ENCODE assay signal across 8 cellular contexts in genomic region chr1:1616045-1616821, GRCh38. TPM values are rescaled to one million over a fixed set of nuclear protein-coding genes. Genes with fewer than 3 reads are reported as not detected.
DNase-seq lines count a peak whose midpoint lies in the region; ATAC-seq and TF ChIP-seq lines count a peak whose summit lies in the region.

No MANE protein-coding gene starts in this region.

- no peaks in the 10 kb centered on the region for H3K27me3 ChIP-seq in Caco-2 (replicated peaks; ENCODE audit: control insufficient read depth, insufficient read depth, low read length)
- H3K27me3 ChIP-seq in neuron (ENCODE audit: insufficient read depth, low read length) = no peaks in the 10 kb centered on the region

- intact Hi-C loops in Caco-2 (cut with micrococcal nuclease; ENCODE audit: unreplicated experiment) = no loop called here

- no peaks in the 10 kb centered on the region for H3K27me3 Mint-ChIP-seq in Caco-2 (ENCODE audit: insufficient read depth, unreplicated experiment)
- no peaks in the 10 kb centered on the region for H3K27me3 Mint-ChIP-seq in activated CD8-positive, alpha-beta T cell treated with anti-CD3 and anti-CD28 coated beads, Interleukin-2, amount 10 ng/mL, durations not matched to agents 7 days and 5 days (ENCODE audit: low read depth)

- POLR2A ChIA-PET in Caco-2 (lab: Charles Lee) = interaction anchor here (0.5 to 0.7 kb wide), 2 partner anchors 91 to 241 kb away, joined by 4 to 6 read pairs; no protein-coding TSS in a partner anchor
- POLR2A ChIA-PET in activated CD8-positive, alpha-beta T cell treated with anti-CD3 and anti-CD28 coated beads, Interleukin-2, amount 10 ng/mL, durations not matched to agents 7 days and 5 days (lab: Charles Lee) = interaction anchor here (1.0 to 2.5 kb wide), 5 partner anchors 10 to 38 kb away, joined by 3 to 11 read pairs (median 3); no protein-coding TSS in a partner anchor

- TF ChIP-seq CTCF in Caco-2 (IDR thresholded peaks at IDR 0.05; ENCODE audit: insufficient read depth in 1 of 2, low read depth in 1 of 2, low read length in 1 of 2, severe bottlenecking in 1 of 2, unreplicated experiment in 1 of 2) (no peak), fibroblast of the aortic adventitia (IDR thresholded peaks at IDR 0.05; ENCODE audit: insufficient read depth, low read length) (no peak)

- no peaks in the 10 kb centered on the region for H3K36me3 ChIP-seq in Caco-2 (ENCODE audit: control insufficient read depth, insufficient read depth, low read length)
- H3K36me3 ChIP-seq in neuron (ENCODE audit: insufficient read depth, low read length) = peaks cover 8% of the 10 kb centered on the region

- peak overlapping the region; percentile 66 for H3K4me3 Mint-ChIP-seq in Caco-2 (ENCODE audit: unreplicated experiment)
- peak overlapping the region; percentile 82 for H3K4me3 Mint-ChIP-seq in activated CD8-positive, alpha-beta T cell treated with anti-CD3 and anti-CD28 coated beads, Interleukin-2, amount 10 ng/mL, durations not matched to agents 7 days and 5 days

- H3K4me1 ChIP-seq in Caco-2 (0 out of 2 replicates have a peak, but pooled peaks cover 9% of the 10 kb centered on the region), neuron (ENCODE audit: insufficient read depth, low read length) (peaks cover 27% of the 10 kb centered on the region)

- H3K4me1 Mint-ChIP-seq in Caco-2 (ENCODE audit: low read depth, unreplicated experiment) = peaks cover 7% of the 10 kb centered on the region
- peaks cover 39% of the 10 kb centered on the region for H3K4me1 Mint-ChIP-seq in activated CD8-positive, alpha-beta T cell treated with anti-CD3 and anti-CD28 coated beads, Interleukin-2, amount 10 ng/mL, durations not matched to agents 7 days and 5 days (ENCODE audit: low read depth)

- no peaks in the 10 kb centered on the region for H3K9me3 Mint-ChIP-seq in Caco-2 (ENCODE audit: unreplicated experiment)
- no peaks in the 10 kb centered on the region for H3K9me3 Mint-ChIP-seq in activated CD8-positive, alpha-beta T cell treated with anti-CD3 and anti-CD28 coated beads, Interleukin-2, amount 10 ng/mL, durations not matched to agents 7 days and 5 days (ENCODE audit: insufficient read depth)

- H3K27ac Mint-ChIP-seq in Caco-2 (ENCODE audit: unreplicated experiment) = no peak overlapping the region
- peak overlapping the region; percentile 88 for H3K27ac Mint-ChIP-seq in activated CD8-positive, alpha-beta T cell treated with anti-CD3 and anti-CD28 coated beads, Interleukin-2, amount 10 ng/mL, durations not matched to agents 7 days and 5 days

- peak; percentile 21 for ATAC-seq in GM19463 (IDR thresholded peaks at IDR 0.05; ENCODE audit: unreplicated experiment)
- ATAC-seq in HG03571 (IDR thresholded peaks at IDR 0.05; ENCODE audit: unreplicated experiment) = peak; percentile 23
- ATAC-seq in activated CD8-positive, alpha-beta T cell treated with anti-CD3 and anti-CD28 coated beads, Interleukin-2, amount 10 ng/mL, durations not matched to agents 7 days and 5 days = peak; percentile 13

- CTCF ChIA-PET in Caco-2 (lab: Charles Lee) = no interaction called here
- CTCF ChIA-PET in activated CD8-positive, alpha-beta T cell treated with anti-CD3 and anti-CD28 coated beads, Interleukin-2, amount 10 ng/mL, durations not matched to agents 7 days and 5 days (lab: Charles Lee) = interaction anchor here (2.4 to 3.5 kb wide), 2 partner anchors 13 to 62 kb away, joined by 11 to 21 read pairs; no protein-coding TSS in a partner anchor

- no peak overlapping the region for H2AFZ ChIP-seq in neuron (ENCODE audit: low read depth, low read length)

- BruUV-seq in Caco-2 (replicated peaks; lab: Mats Ljungman, UMichigan) = no TSS peak

- peaks cover 28% of the 10 kb centered on the region for H3K36me3 Mint-ChIP-seq in Caco-2 (ENCODE audit: insufficient read depth, unreplicated experiment)
- peaks cover 13% of the 10 kb centered on the region for H3K36me3 Mint-ChIP-seq in activated CD8-positive, alpha-beta T cell treated with anti-CD3 and anti-CD28 coated beads, Interleukin-2, amount 10 ng/mL, durations not matched to agents 7 days and 5 days (ENCODE audit: low read depth)

- DNase-seq in Caco-2 (peak in 1 of 2 experiments; percentile 36), fibroblast of the aortic adventitia (ENCODE audit: low read depth) (peak; percentile 18), occipital lobe (lab: John Stamatoyannopoulos, UW) (no peak), NCI-H187 treated with DMSO at 0.1 percent for 48 hours (lab: John Stamatoyannopoulos, UW) (no peak)
- no peak for DNase-seq in activated CD8-positive, alpha-beta T cell treated with anti-CD3 and anti-CD28 coated beads, Interleukin-2, amount 10 ng/mL, durations not matched to agents 7 days and 5 days

- H3K4me3 ChIP-seq in Caco-2 (ENCODE audit: low read depth, low read length) = peak overlapping the region; percentile 70
- H3K4me3 ChIP-seq in fibroblast of the aortic adventitia (ENCODE audit: low read depth, low read length) = peak overlapping the region; percentile 88
- peak overlapping the region; percentile 91 for H3K4me3 ChIP-seq in neuron (ENCODE audit: low read length)

- H3K9me3 ChIP-seq in Caco-2 (no peaks in the 10 kb centered on the region), neuron (ENCODE audit: low read length) (no peaks in the 10 kb centered on the region)

RNA-seq across cellular contexts. Expression of gene MIB2, which starts 0.9 kb away (rescaled TPM):
- total RNA-seq in Caco-2 (2022) (31.9 and 32.4 TPM in 2 replicates), fibroblast of the aortic adventitia (ENCODE audit: low replicate concordance) (37.7 and 62.1 TPM in 2 replicates), occipital lobe (43.5 TPM)
- 10 to 100 TPM; 49.3 to 50.7 TPM for total RNA-seq in activated CD8-positive, alpha-beta T cell treated with anti-CD3 and anti-CD28 coated beads, Interleukin-2, amount 10 ng/mL, durations not matched to agents 7 days and 5 days

RNA-seq across cellular contexts. Expression of gene MMP23B, which starts 15.7 kb away (rescaled TPM):
- total RNA-seq in Caco-2 (2022) (3.7 and 6.0 TPM in 2 replicates), fibroblast of the aortic adventitia (ENCODE audit: low replicate concordance) (13.5 and 35.2 TPM in 2 replicates), occipital lobe (0.31 TPM)
- 1 to 10 TPM; 1.7 to 2.0 TPM for total RNA-seq in activated CD8-positive, alpha-beta T cell treated with anti-CD3 and anti-CD28 coated beads, Interleukin-2, amount 10 ng/mL, durations not matched to agents 7 days and 5 days

RNA-seq across cellular contexts. Expression of gene FNDC10, which starts 16.3 kb away (rescaled TPM):
- total RNA-seq in Caco-2 (2022) (13.6 and 15.6 TPM in 2 replicates), fibroblast of the aortic adventitia (ENCODE audit: low replicate concordance) (4.5 and 5.9 TPM in 2 replicates), occipital lobe (2.7 TPM)
- 1 to 10 TPM; 7.5 to 9.3 TPM for total RNA-seq in activated CD8-positive, alpha-beta T cell treated with anti-CD3 and anti-CD28 coated beads, Interleukin-2, amount 10 ng/mL, durations not matched to agents 7 days and 5 days

RNA-seq across cellular contexts. Expression of gene SSU72, which starts 41.6 kb away (rescaled TPM):
- total RNA-seq in Caco-2 (2022) (91.5 and 96.2 TPM in 2 replicates), fibroblast of the aortic adventitia (ENCODE audit: low replicate concordance) (42.8 and 78.2 TPM in 2 replicates), occipital lobe (32.9 TPM)
- 100 to 1,000 TPM; 123 to 129 TPM for total RNA-seq in activated CD8-positive, alpha-beta T cell treated with anti-CD3 and anti-CD28 coated beads, Interleukin-2, amount 10 ng/mL, durations not matched to agents 7 days and 5 days

RNA-seq across cellular contexts. Expression of gene CDK11B, which starts 42.6 kb away (rescaled TPM):
- total RNA-seq in Caco-2 (2022) = 29.3 and 30.2 TPM in 2 replicates
- total RNA-seq in activated CD8-positive, alpha-beta T cell treated with anti-CD3 and anti-CD28 coated beads, Interleukin-2, amount 10 ng/mL, durations not matched to agents 7 days and 5 days = 10 to 100 TPM; 35.4 to 39.5 TPM
- total RNA-seq in fibroblast of the aortic adventitia (ENCODE audit: low replicate concordance) = 10.5 and 21.6 TPM in 2 replicates
- total RNA-seq in occipital lobe = 7.0 TPM
